ENCODE assay signal across 15 cellular contexts in the genomic region with DNA sequence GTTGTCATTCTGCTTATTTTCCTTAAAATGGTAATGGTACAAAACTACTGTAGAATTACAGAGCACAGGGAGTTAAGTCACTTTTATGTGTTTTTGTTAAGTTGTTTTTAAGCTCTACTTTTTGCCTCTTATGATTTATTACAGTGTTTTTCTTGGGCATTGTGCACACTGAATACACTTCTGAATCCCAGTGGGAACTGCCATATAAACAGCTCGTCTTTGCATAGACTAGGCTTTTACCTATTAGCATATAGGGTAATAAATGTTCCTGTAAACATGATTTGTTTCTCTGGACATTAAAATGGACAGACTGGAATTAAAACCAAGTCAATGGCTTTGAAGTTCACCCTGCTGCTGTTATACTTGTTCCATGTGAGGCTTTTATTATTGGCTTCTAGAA. TPM values are rescaled to one million over a fixed set of nuclear protein-coding genes. Genes with fewer than 3 reads are reported as not detected.
DNase-seq lines count a peak whose midpoint lies in the region; ATAC-seq and TF ChIP-seq lines count a peak whose summit lies in the region.
"Had no signal": no experiment of that assay in that cellular context is flagged by ENCODE, and none has a peak within 500 bp of the region (broad histone marks: within the 10 kb centered on the region; RNA-seq: fewer than 3 reads in every experiment).

No MANE protein-coding gene starts in this region.

- H3K9me3 Mint-ChIP-seq in activated naive CD8-positive, alpha-beta T cell (ENCODE audit: low read depth), result no peaks in the 10 kb centered on the region
- H3K9me3 Mint-ChIP-seq in activated naive CD8-positive, alpha-beta T cell treated with anti-CD3 and anti-CD28 coated beads for 36 hours, result no peaks in the 10 kb centered on the region
- H3K9me3 Mint-ChIP-seq in activated naive CD8-positive, alpha-beta T cell treated with anti-CD3 and anti-CD28 coated beads, Interleukin-2, amount 50 U/mL, for 24 hours, result no peaks in the 10 kb centered on the region
- H3K9me3 Mint-ChIP-seq: CD4-positive, alpha-beta memory T cell had no signal

- H3K9me3 ChIP-seq in psoas muscle, result no peaks in the 10 kb centered on the region
- H3K9me3 ChIP-seq in uterus, result no peaks in the 10 kb centered on the region

- 8 to 41% (median 22%) methylated on average over 1 of the region's 1 CpG for WGBS in psoas muscle, 3 donors

- no peaks in the 10 kb centered on the region for H3K27me3 Mint-ChIP-seq in activated naive CD8-positive, alpha-beta T cell
- H3K27me3 Mint-ChIP-seq in activated naive CD8-positive, alpha-beta T cell treated with anti-CD3 and anti-CD28 coated beads for 36 hours, result no peaks in the 10 kb centered on the region
- H3K27me3 Mint-ChIP-seq in activated naive CD8-positive, alpha-beta T cell treated with anti-CD3 and anti-CD28 coated beads, Interleukin-2, amount 50 U/mL, for 24 hours, result no peaks in the 10 kb centered on the region
- H3K27me3 Mint-ChIP-seq: B cell; CD4-positive, alpha-beta memory T cell had no signal

- ATAC-seq in activated naive CD8-positive, alpha-beta T cell treated with anti-CD3 and anti-CD28 coated beads, Interleukin-2, amount 50 U/mL, for 24 hours, result no peak
- no peak for ATAC-seq in psoas muscle

- TF ChIP-seq CTCF in psoas muscle (IDR thresholded peaks at IDR 0.05) (no peak), uterus (IDR thresholded peaks at IDR 0.05) (no peak)

- no peak for DNase-seq in activated naive CD8-positive, alpha-beta T cell treated with anti-CD3 and anti-CD28 coated beads for 36 hours
- DNase-seq in activated naive CD8-positive, alpha-beta T cell treated with anti-CD3 and anti-CD28 coated beads, Interleukin-2, amount 50 U/mL, for 24 hours, result no peak
- DNase-seq in psoas muscle, result no peak
- no peak for DNase-seq in uterus
- no peak for DNase-seq in G401 (ENCODE audit: low spot score)
- no peak for DNase-seq in activated CD4-positive, CD25-positive, alpha-beta regulatory T cell (lab: John Stamatoyannopoulos, UW)
- DNase-seq: CD4-positive, alpha-beta memory T cell; DMS79; HCEC 1CT; MV-4-11; NCI-H1436; NCI-H2107; NCI-H226 had no signal

- TF ChIP-seq POLR2A in uterus (IDR thresholded peaks at IDR 0.05), result no peak

- H3K36me3 Mint-ChIP-seq in activated naive CD8-positive, alpha-beta T cell, result no peaks in the 10 kb centered on the region
- H3K36me3 Mint-ChIP-seq in activated naive CD8-positive, alpha-beta T cell treated with anti-CD3 and anti-CD28 coated beads for 36 hours, result peaks cover 4% of the 10 kb centered on the region
- peaks cover 1% of the 10 kb centered on the region for H3K36me3 Mint-ChIP-seq in activated naive CD8-positive, alpha-beta T cell treated with anti-CD3 and anti-CD28 coated beads, Interleukin-2, amount 50 U/mL, for 24 hours (ENCODE audit: low read depth)

- intact Hi-C loops in psoas muscle (cut with DNase I), result no loop called here
- intact Hi-C loops in uterus (cut with DNase I; ENCODE audit: low total_unique reads), result no loop called here

- H3K27me3 ChIP-seq in psoas muscle (ENCODE audit: insufficient read depth in 3 of 3, low read length in 2 of 3), result no peaks in the 10 kb centered on the region
- H3K27me3 ChIP-seq in uterus, result no peaks in the 10 kb centered on the region

- H3K27ac Mint-ChIP-seq in activated naive CD8-positive, alpha-beta T cell, result peak overlapping the region; percentile 41
- H3K27ac Mint-ChIP-seq in activated naive CD8-positive, alpha-beta T cell treated with anti-CD3 and anti-CD28 coated beads for 36 hours, result no peak overlapping the region
- H3K27ac Mint-ChIP-seq in activated naive CD8-positive, alpha-beta T cell treated with anti-CD3 and anti-CD28 coated beads, Interleukin-2, amount 50 U/mL, for 24 hours, result peak overlapping the region; percentile 40
- H3K27ac Mint-ChIP-seq: B cell had no signal

- H3K4me1 Mint-ChIP-seq in activated naive CD8-positive, alpha-beta T cell (ENCODE audit: low read depth), result peaks cover 88% of the 10 kb centered on the region
- peaks cover 83% of the 10 kb centered on the region for H3K4me1 Mint-ChIP-seq in activated naive CD8-positive, alpha-beta T cell treated with anti-CD3 and anti-CD28 coated beads for 36 hours
- H3K4me1 Mint-ChIP-seq in activated naive CD8-positive, alpha-beta T cell treated with anti-CD3 and anti-CD28 coated beads, Interleukin-2, amount 50 U/mL, for 24 hours, result peaks cover 87% of the 10 kb centered on the region

- H3K4me3 Mint-ChIP-seq in activated naive CD8-positive, alpha-beta T cell, result no peak overlapping the region
- no peak overlapping the region for H3K4me3 Mint-ChIP-seq in activated naive CD8-positive, alpha-beta T cell treated with anti-CD3 and anti-CD28 coated beads for 36 hours
- H3K4me3 Mint-ChIP-seq in activated naive CD8-positive, alpha-beta T cell treated with anti-CD3 and anti-CD28 coated beads, Interleukin-2, amount 50 U/mL, for 24 hours, result no peak overlapping the region
- H3K4me3 Mint-ChIP-seq: B cell had no signal

- H3K4me1 ChIP-seq in psoas muscle (peaks cover 100% of the 10 kb centered on the region), uterus (peaks cover 0 to 29% of the 10 kb centered on the region in 2 donors)

- no peak overlapping the region for H3K4me3 ChIP-seq in psoas muscle
- H3K4me3 ChIP-seq in uterus, result peak overlapping the region in 1 of 2 donors; percentile 18

- in situ Hi-C loops in G401 (cut with HindIII; ENCODE audit: low sequenced_read_pairs), result no loop called here

- peak overlapping the region; percentile 100 for H3K27ac ChIP-seq in psoas muscle
- peak overlapping the region; percentile 76 to 100 for H3K27ac ChIP-seq in uterus

- H3K36me3 ChIP-seq in psoas muscle (ENCODE audit: insufficient read depth in 1 of 2, low read depth in 1 of 2), result no peaks in the 10 kb centered on the region
- H3K36me3 ChIP-seq in uterus, result no peaks in the 10 kb centered on the region

RNA-seq across cellular contexts. Expression of gene KLF9, which starts 12.2 kb away (rescaled TPM):
- 10 to 100 TPM; 25.4 to 25.5 TPM for total RNA-seq in activated naive CD8-positive, alpha-beta T cell treated with anti-CD3 and anti-CD28 coated beads for 36 hours
- total RNA-seq in psoas muscle (100 to 1,000 TPM in 2 of 4 donors, 10 to 100 TPM in 2; 29.5 to 178 (median 94.7) TPM), uterus (100 to 1,000 TPM in 2 of 4 donors, 10 to 100 TPM in 2; 19.1 to 146 (median 98.7) TPM)
- polyA plus RNA-seq in psoas muscle, result 10 to 100 TPM; 34.1 to 87.0 (median 64.4) TPM
- 6.5 and 12.3 TPM in 2 replicates for total RNA-seq in G401 (2014; rRNA removed; shearing (Covaris generic))
